Comparison of ENCODE assay signal across 1 cellular context in the genomic region with DNA sequence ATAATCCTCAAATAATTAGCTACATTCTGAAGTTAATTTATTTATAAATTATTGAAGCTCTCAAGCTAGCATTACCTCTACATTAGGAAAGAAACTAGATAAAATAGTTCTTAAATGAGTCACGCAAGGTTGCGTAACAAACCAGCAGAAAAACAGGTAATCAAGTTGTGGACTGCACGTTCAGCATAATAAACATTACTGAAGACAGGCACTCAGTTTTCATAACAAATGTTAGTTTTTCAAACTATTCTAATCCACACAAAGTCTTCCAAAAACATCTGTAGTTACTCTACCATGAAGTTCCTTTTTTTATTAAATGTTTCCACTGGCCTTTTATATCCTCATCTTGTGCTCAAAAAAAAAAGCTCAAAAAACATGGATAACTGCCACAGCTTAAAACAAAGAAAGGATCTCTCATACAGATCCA.
TF ChIP-seq lines count a peak whose summit lies in the region.

No MANE protein-coding gene starts in this region.

TF ChIP-seq in HEK293, 187 proteins besides CTCF, POLR2A, EP300 and RAD21 (continued from another document):
- peak; percentile 94 for TF ChIP-seq PRDM6 (tag by site-specific recombination; IDR thresholded peaks at IDR 0.05)
